11 cellular contexts compared by ENCODE assay signal in the genomic region with DNA sequence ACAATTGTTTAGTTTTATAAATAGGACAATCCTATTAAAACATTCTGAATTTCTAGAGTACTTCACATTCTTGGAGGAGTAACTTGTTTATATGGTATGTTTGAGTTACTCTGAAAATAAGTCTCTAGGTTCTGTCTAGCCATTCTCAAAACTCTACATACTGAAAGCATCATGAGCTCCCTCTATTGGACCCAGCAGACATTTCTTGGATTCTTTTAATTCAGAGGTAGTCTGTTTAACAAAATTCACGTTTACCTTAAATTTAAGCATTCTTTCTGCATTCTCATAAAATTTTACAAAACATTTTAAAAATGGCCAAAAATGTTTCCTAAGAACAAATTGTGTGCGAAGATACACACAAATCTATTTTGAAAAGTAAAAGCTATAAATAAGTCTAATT. TPM values are rescaled to one million over a fixed set of nuclear protein-coding genes. Genes with fewer than 3 reads are reported as not detected.
DNase-seq lines count a peak whose midpoint lies in the region; ATAC-seq, FAIRE-seq and TF ChIP-seq lines count a peak whose summit lies in the region.
"Had no signal": no experiment of that assay in that cellular context is flagged by ENCODE, and none has a peak within 500 bp of the region (broad histone marks: within the 10 kb centered on the region; RNA-seq: fewer than 3 reads in every experiment).

No MANE protein-coding gene starts in this region.

- TF ChIP-seq CTCF in D721Med (IDR thresholded peaks at IDR 0.05; ENCODE audit: insufficient read depth, missing control alignments), result peak; percentile 31
- TF ChIP-seq CTCF in HFF-Myc (IDR thresholded peaks at IDR 0.05; ENCODE audit: low read depth, low read length, missing control alignments), result peak; percentile 29
- no peak for TF ChIP-seq CTCF in WTC11 (IDR thresholded peaks at IDR 0.05)

- no peak overlapping the region for H3K27ac Mint-ChIP-seq in WTC11
- H3K27ac Mint-ChIP-seq in activated naive CD4-positive, alpha-beta T cell treated with anti-CD3 and anti-CD28 coated beads for 36 hours, result no peak overlapping the region
- H3K27ac Mint-ChIP-seq: activated T-cell treated with anti-CD3 and anti-CD28 coated beads, Interleukin-2, amount 50 U/mL, for 72 hours; stimulated activated naive CD8-positive, alpha-beta T cell treated with anti-CD3 and anti-CD28 coated beads, Interleukin-15, amount 100 ng/mL, for 72 hours had no signal

- ATAC-seq in WTC11 (no peak), HG02973 (IDR thresholded peaks at IDR 0.05; ENCODE audit: unreplicated experiment) (no peak)
- no peak for ATAC-seq in activated T-cell treated with anti-CD3 and anti-CD28 coated beads, Interleukin-2, amount 50 U/mL, for 4 hours
- ATAC-seq: activated T-cell treated with anti-CD3 and anti-CD28 coated beads, Interleukin-2, amount 50 U/mL, for 72 hours; stimulated activated naive CD8-positive, alpha-beta T cell treated with anti-CD3 and anti-CD28 coated beads, Interleukin-15, amount 100 ng/mL, for 72 hours had no signal

- peaks cover 8% of the 10 kb centered on the region for H3K27me3 Mint-ChIP-seq in WTC11 (ENCODE audit: low read depth)
- H3K27me3 Mint-ChIP-seq in activated naive CD4-positive, alpha-beta T cell treated with anti-CD3 and anti-CD28 coated beads for 36 hours (ENCODE audit: low read depth), result peaks cover 6% of the 10 kb centered on the region
- peaks cover 6% of the 10 kb centered on the region for H3K27me3 Mint-ChIP-seq in activated T-cell treated with anti-CD3 and anti-CD28 coated beads, Interleukin-2, amount 50 U/mL, for 4 hours (ENCODE audit: low read depth)

- CTCF ChIA-PET in WTC11 (lab: Charles Lee), result interaction anchor here (1.0 to 1.3 kb wide), 11 partner anchors 9 to 600 kb away, joined by 3 to 8 read pairs (median 4); no protein-coding TSS in a partner anchor
- CTCF ChIA-PET in activated naive CD4-positive, alpha-beta T cell treated with anti-CD3 and anti-CD28 coated beads for 36 hours (lab: Charles Lee), result interaction anchor here (0.9 kb wide), 1 partner anchor 9 kb away, joined by 3 read pairs; no protein-coding TSS in a partner anchor

- H3K4me3 ChIP-seq in HFF-Myc (replicated peaks; ENCODE audit: low read depth, low read length), result no peak overlapping the region

- H3K4me3 Mint-ChIP-seq in WTC11, result no peak overlapping the region
- H3K4me3 Mint-ChIP-seq in activated naive CD4-positive, alpha-beta T cell treated with anti-CD3 and anti-CD28 coated beads for 36 hours, result no peak overlapping the region
- no peak overlapping the region for H3K4me3 Mint-ChIP-seq in activated T-cell treated with anti-CD3 and anti-CD28 coated beads, Interleukin-2, amount 50 U/mL, for 4 hours
- H3K4me3 Mint-ChIP-seq: activated T-cell treated with anti-CD3 and anti-CD28 coated beads, Interleukin-2, amount 50 U/mL, for 72 hours; stimulated activated naive CD8-positive, alpha-beta T cell treated with anti-CD3 and anti-CD28 coated beads, Interleukin-15, amount 100 ng/mL, for 72 hours had no signal

- H3K4me1 Mint-ChIP-seq in WTC11, result peaks cover 15% of the 10 kb centered on the region
- no peaks in the 10 kb centered on the region for H3K4me1 Mint-ChIP-seq in activated naive CD4-positive, alpha-beta T cell treated with anti-CD3 and anti-CD28 coated beads for 36 hours (ENCODE audit: low read depth)
- no peaks in the 10 kb centered on the region for H3K4me1 Mint-ChIP-seq in activated T-cell treated with anti-CD3 and anti-CD28 coated beads, Interleukin-2, amount 50 U/mL, for 4 hours (ENCODE audit: low read depth)
- H3K4me1 Mint-ChIP-seq: stimulated activated naive CD8-positive, alpha-beta T cell treated with anti-CD3 and anti-CD28 coated beads, Interleukin-15, amount 100 ng/mL, for 72 hours had no signal

- FAIRE-seq in D721Med (lab: Jason Lieb, UNC) (no peak), islet of Langerhans (lab: Jason Lieb, UNC) (peak; percentile 24)

- POLR2A ChIA-PET in WTC11 (lab: Charles Lee), result no interaction called here

- H3K9me3 Mint-ChIP-seq in WTC11, result no peaks in the 10 kb centered on the region
- no peaks in the 10 kb centered on the region for H3K9me3 Mint-ChIP-seq in activated naive CD4-positive, alpha-beta T cell treated with anti-CD3 and anti-CD28 coated beads for 36 hours
- no peaks in the 10 kb centered on the region for H3K9me3 Mint-ChIP-seq in activated T-cell treated with anti-CD3 and anti-CD28 coated beads, Interleukin-2, amount 50 U/mL, for 4 hours
- H3K9me3 Mint-ChIP-seq: activated T-cell treated with anti-CD3 and anti-CD28 coated beads, Interleukin-2, amount 50 U/mL, for 72 hours; stimulated activated naive CD8-positive, alpha-beta T cell treated with anti-CD3 and anti-CD28 coated beads, Interleukin-15, amount 100 ng/mL, for 72 hours had no signal

- DNase-seq in D721Med (ENCODE audit: insufficient read length, low spot score) (no peak), HFF-Myc (ENCODE audit: extremely low read depth, low read depth) (no peak), SW480 (ENCODE audit: low spot score) (peak; percentile 25), WTC11 (ENCODE audit: low spot score) (no peak)
- DNase-seq in activated naive CD4-positive, alpha-beta T cell treated with anti-CD3 and anti-CD28 coated beads for 36 hours, result no peak
- DNase-seq in activated T-cell treated with anti-CD3 and anti-CD28 coated beads, Interleukin-2, amount 50 U/mL, for 4 hours, result no peak
- DNase-seq: activated T-cell treated with anti-CD3 and anti-CD28 coated beads, Interleukin-2, amount 50 U/mL, for 72 hours; retina; stimulated activated naive CD8-positive, alpha-beta T cell treated with anti-CD3 and anti-CD28 coated beads, Interleukin-15, amount 100 ng/mL, for 72 hours had no signal

- H3K36me3 Mint-ChIP-seq in WTC11, result peaks cover 6% of the 10 kb centered on the region; the same call in 1 of the 2 replicates
- H3K36me3 Mint-ChIP-seq in activated naive CD4-positive, alpha-beta T cell treated with anti-CD3 and anti-CD28 coated beads for 36 hours (ENCODE audit: low read depth), result peaks cover 9% of the 10 kb centered on the region
- H3K36me3 Mint-ChIP-seq in activated T-cell treated with anti-CD3 and anti-CD28 coated beads, Interleukin-2, amount 50 U/mL, for 4 hours (ENCODE audit: insufficient read depth), result peaks cover 29% of the 10 kb centered on the region

- intact Hi-C loops in activated naive CD4-positive, alpha-beta T cell treated with anti-CD3 and anti-CD28 coated beads for 36 hours (cut with micrococcal nuclease), result no loop called here

TF ChIP-seq in WTC11, 78 proteins besides CTCF, POLR2A, EP300 and RAD21 (continues in another document):
- TF ChIP-seq MYBL2 (CRISPR knock-in tag; IDR thresholded peaks at IDR 0.05) (no peak), ZNF219 (CRISPR knock-in tag; IDR thresholded peaks at IDR 0.05; ENCODE audit: borderline replicate concordance) (no peak), ZNF423 (CRISPR knock-in tag; IDR thresholded peaks at IDR 0.05) (no peak)
- TF ChIP-seq, protein P1, sequence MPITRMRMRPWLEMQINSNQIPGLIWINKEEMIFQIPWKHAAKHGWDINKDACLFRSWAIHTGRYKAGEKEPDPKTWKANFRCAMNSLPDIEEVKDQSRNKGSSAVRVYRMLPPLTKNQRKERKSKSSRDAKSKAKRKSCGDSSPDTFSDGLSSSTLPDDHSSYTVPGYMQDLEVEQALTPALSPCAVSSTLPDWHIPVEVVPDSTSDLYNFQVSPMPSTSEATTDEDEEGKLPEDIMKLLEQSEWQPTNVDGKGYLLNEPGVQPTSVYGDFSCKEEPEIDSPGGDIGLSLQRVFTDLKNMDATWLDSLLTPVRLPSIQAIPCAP (CRISPR knock-in tag; IDR thresholded peaks at IDR 0.05), result no peak
- TF ChIP-seq, protein P2, sequence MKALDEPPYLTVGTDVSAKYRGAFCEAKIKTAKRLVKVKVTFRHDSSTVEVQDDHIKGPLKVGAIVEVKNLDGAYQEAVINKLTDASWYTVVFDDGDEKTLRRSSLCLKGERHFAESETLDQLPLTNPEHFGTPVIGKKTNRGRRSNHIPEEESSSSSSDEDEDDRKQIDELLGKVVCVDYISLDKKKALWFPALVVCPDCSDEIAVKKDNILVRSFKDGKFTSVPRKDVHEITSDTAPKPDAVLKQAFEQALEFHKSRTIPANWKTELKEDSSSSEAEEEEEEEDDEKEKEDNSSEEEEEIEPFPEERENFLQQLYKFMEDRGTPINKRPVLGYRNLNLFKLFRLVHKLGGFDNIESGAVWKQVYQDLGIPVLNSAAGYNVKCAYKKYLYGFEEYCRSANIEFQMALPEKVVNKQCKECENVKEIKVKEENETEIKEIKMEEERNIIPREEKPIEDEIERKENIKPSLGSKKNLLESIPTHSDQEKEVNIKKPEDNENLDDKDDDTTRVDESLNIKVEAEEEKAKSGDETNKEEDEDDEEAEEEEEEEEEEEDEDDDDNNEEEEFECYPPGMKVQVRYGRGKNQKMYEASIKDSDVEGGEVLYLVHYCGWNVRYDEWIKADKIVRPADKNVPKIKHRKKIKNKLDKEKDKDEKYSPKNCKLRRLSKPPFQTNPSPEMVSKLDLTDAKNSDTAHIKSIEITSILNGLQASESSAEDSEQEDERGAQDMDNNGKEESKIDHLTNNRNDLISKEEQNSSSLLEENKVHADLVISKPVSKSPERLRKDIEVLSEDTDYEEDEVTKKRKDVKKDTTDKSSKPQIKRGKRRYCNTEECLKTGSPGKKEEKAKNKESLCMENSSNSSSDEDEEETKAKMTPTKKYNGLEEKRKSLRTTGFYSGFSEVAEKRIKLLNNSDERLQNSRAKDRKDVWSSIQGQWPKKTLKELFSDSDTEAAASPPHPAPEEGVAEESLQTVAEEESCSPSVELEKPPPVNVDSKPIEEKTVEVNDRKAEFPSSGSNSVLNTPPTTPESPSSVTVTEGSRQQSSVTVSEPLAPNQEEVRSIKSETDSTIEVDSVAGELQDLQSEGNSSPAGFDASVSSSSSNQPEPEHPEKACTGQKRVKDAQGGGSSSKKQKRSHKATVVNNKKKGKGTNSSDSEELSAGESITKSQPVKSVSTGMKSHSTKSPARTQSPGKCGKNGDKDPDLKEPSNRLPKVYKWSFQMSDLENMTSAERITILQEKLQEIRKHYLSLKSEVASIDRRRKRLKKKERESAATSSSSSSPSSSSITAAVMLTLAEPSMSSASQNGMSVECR (CRISPR knock-in tag; IDR thresholded peaks at IDR 0.05; ENCODE audit: borderline replicate concordance), result no peak

RNA-seq across cellular contexts. Expression of a gene that starts 15.3 kb away (rescaled TPM):
- total RNA-seq in WTC11 (2021), result 0.07 to 0.21 TPM in 2 of 3 replicates, not detected in the other
- not detected for total RNA-seq in activated naive CD4-positive, alpha-beta T cell treated with anti-CD3 and anti-CD28 coated beads for 36 hours
- total RNA-seq in activated T-cell treated with anti-CD3 and anti-CD28 coated beads, Interleukin-2, amount 50 U/mL, for 4 hours, result not detected
- total RNA-seq: activated T-cell treated with anti-CD3 and anti-CD28 coated beads, Interleukin-2, amount 50 U/mL, for 72 hours had no signal

RNA-seq across cellular contexts. Expression of a gene that starts 45.5 kb away (rescaled TPM):
- total RNA-seq in WTC11 (2021), result 8.0 to 13.0 TPM (median 11.3 TPM) in 3 replicates
- 10 to 100 TPM; 10.7 to 12.3 TPM for total RNA-seq in activated naive CD4-positive, alpha-beta T cell treated with anti-CD3 and anti-CD28 coated beads for 36 hours
- total RNA-seq in activated T-cell treated with anti-CD3 and anti-CD28 coated beads, Interleukin-2, amount 50 U/mL, for 4 hours, result 10 to 100 TPM; 11.7 to 14.4 (median 14.2) TPM
